20 cellular contexts compared by ENCODE assay signal in the genomic region with DNA sequence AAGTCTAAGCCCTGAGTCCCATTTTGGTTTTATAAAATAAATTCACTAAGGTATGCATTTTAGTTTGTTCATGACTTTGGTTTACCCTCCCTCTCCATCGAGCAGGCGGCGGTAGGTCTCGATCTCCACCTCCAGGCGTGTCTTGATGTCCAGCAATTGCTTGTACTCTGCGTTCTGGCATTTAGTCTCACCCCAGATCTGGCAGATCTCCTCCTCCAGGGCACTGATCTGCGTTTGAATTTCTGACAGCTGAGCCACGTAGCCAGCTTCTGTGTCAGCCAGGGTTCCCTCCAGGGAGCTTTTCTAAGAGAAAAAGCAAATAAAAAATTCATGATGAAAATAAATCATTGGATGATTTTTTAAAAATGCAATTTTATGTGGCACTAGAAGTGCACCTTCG. TPM values are rescaled to one million over a fixed set of nuclear protein-coding genes. Genes with fewer than 3 reads are reported as not detected.
"Had no signal": no experiment of that assay in that cellular context is flagged by ENCODE, and none has a peak within 500 bp of the region (broad histone marks: within the 10 kb centered on the region; RNA-seq: fewer than 3 reads in every experiment).

No MANE protein-coding gene starts in this region.

- H3K4me3 ChIP-seq: adrenal gland, dorsolateral prefrontal cortex, neural progenitor cell, pancreas, smooth muscle cell had no signal

- H3K4me3 Mint-ChIP-seq: activated CD4-positive, alpha-beta T cell treated with anti-CD3 and anti-CD28 coated beads, Interleukin-2, amount 10 ng/mL, durations not matched to agents 7 days and 5 days; activated naive CD4-positive, alpha-beta T cell treated with anti-CD3 and anti-CD28 coated beads, Interleukin-2, amount 10 ng/mL, durations not matched to agents 7 days and 5 days; memory B cell; neural progenitor cell; stimulated activated memory B cell treated with anti-CD40 and anti-IgM and Interleukin-4, amounts not matched to agents 10 μg/mL and 1 μg/mL and 100 μg/mL, for 72 hours; T-helper 17 cell; WTC11 had no signal

- H3K36me3 Mint-ChIP-seq: activated naive CD4-positive, alpha-beta T cell treated with anti-CD3 and anti-CD28 coated beads, Interleukin-2, amount 10 ng/mL, durations not matched to agents 7 days and 5 days; memory B cell; neural progenitor cell; stimulated activated memory B cell treated with anti-CD40 and anti-IgM and Interleukin-4, amounts not matched to agents 10 μg/mL and 1 μg/mL and 100 μg/mL, for 72 hours; WTC11 had no signal

- H3K27me3 ChIP-seq: neural progenitor cell had no signal

- DNase-seq: activated CD4-positive, alpha-beta T cell treated with anti-CD3 and anti-CD28 coated beads, Interleukin-2, amount 10 ng/mL, durations not matched to agents 7 days and 5 days; activated naive CD4-positive, alpha-beta T cell treated with anti-CD3 and anti-CD28 coated beads, Interleukin-2, amount 10 ng/mL, durations not matched to agents 7 days and 5 days; activated T-cell treated with anti-CD3 and anti-CD28 coated beads for 4 hours; adrenal gland; pancreas; T-helper 17 cell had no signal

- H3K27ac ChIP-seq: dorsolateral prefrontal cortex, neural progenitor cell, pancreas had no signal

- H3K9me3 ChIP-seq: adrenal gland, pancreas had no signal

- H3K27ac Mint-ChIP-seq: activated CD4-positive, alpha-beta T cell treated with anti-CD3 and anti-CD28 coated beads, Interleukin-2, amount 10 ng/mL, durations not matched to agents 7 days and 5 days; activated naive CD4-positive, alpha-beta T cell treated with anti-CD3 and anti-CD28 coated beads, Interleukin-2, amount 10 ng/mL, durations not matched to agents 7 days and 5 days; activated T-helper 2 cell treated with anti-CD3 and anti-CD28 coated beads, Interferon-gamma antibody, Interleukin-2, Interleukin-4, amounts not matched to agents 10 μg/mL and 5 μg/mL and 100 μg/mL, durations not matched to agents 14 hours and 24 hours and 36 hours; memory B cell; stimulated activated memory B cell treated with anti-CD40 and anti-IgM and Interleukin-4, amounts not matched to agents 10 μg/mL and 1 μg/mL and 100 μg/mL, for 72 hours had no signal

- H3K9ac ChIP-seq: neural progenitor cell had no signal

- ATAC-seq: esophagus mucosa; stimulated activated memory B cell treated with anti-CD40 and anti-IgM and Interleukin-4, amounts not matched to agents 10 μg/mL and 1 μg/mL and 100 μg/mL, for 72 hours; T-helper 17 cell; WTC11 had no signal

- H3K9me3 Mint-ChIP-seq: activated CD4-positive, alpha-beta T cell treated with anti-CD3 and anti-CD28 coated beads, Interleukin-2, amount 10 ng/mL, durations not matched to agents 7 days and 5 days; activated naive CD4-positive, alpha-beta T cell treated with anti-CD3 and anti-CD28 coated beads, Interleukin-2, amount 10 ng/mL, durations not matched to agents 7 days and 5 days; activated T-helper 2 cell treated with anti-CD3 and anti-CD28 coated beads, Interferon-gamma antibody, Interleukin-2, Interleukin-4, amounts not matched to agents 10 μg/mL and 5 μg/mL and 100 μg/mL, durations not matched to agents 14 hours and 24 hours and 36 hours; memory B cell; neural progenitor cell; stimulated activated memory B cell treated with anti-CD40 and anti-IgM and Interleukin-4, amounts not matched to agents 10 μg/mL and 1 μg/mL and 100 μg/mL, for 72 hours; WTC11 had no signal

- H3K4me2 ChIP-seq: neural progenitor cell, smooth muscle cell had no signal

- H3K4me1 Mint-ChIP-seq: activated CD4-positive, alpha-beta T cell treated with anti-CD3 and anti-CD28 coated beads, Interleukin-2, amount 10 ng/mL, durations not matched to agents 7 days and 5 days; activated naive CD4-positive, alpha-beta T cell treated with anti-CD3 and anti-CD28 coated beads, Interleukin-2, amount 10 ng/mL, durations not matched to agents 7 days and 5 days; memory B cell; neural progenitor cell; stimulated activated memory B cell treated with anti-CD40 and anti-IgM and Interleukin-4, amounts not matched to agents 10 μg/mL and 1 μg/mL and 100 μg/mL, for 72 hours had no signal

- H3K36me3 ChIP-seq: adrenal gland, neural progenitor cell, pancreas had no signal

- H3K4me1 ChIP-seq: adrenal gland had no signal

- FAIRE-seq: endometrium, islet of Langerhans, pancreas had no signal

RNA-seq across cellular contexts. Expression of a gene that starts 4.2 kb away (rescaled TPM):
- total RNA-seq: activated CD4-positive, alpha-beta T cell treated with anti-CD3 and anti-CD28 coated beads, Interleukin-2, amount 10 ng/mL, durations not matched to agents 7 days and 5 days; activated CD8-positive, alpha-beta memory T cell treated with anti-CD3 and anti-CD28 coated beads for 36 hours; activated T-helper 2 cell treated with anti-CD3 and anti-CD28 coated beads, Interferon-gamma antibody, Interleukin-2, Interleukin-4, amounts not matched to agents 10 μg/mL and 5 μg/mL and 100 μg/mL, durations not matched to agents 14 hours and 24 hours and 36 hours; adrenal gland; dorsolateral prefrontal cortex; fibroblast of villous mesenchyme; pancreas; renal cortical epithelial cell; smooth muscle cell; T-helper 17 cell; WTC11 had no signal
- polyA plus RNA-seq: smooth muscle cell had no signal

RNA-seq across cellular contexts. Expression of a gene that starts 34.4 kb away (rescaled TPM):
- total RNA-seq: activated CD4-positive, alpha-beta T cell treated with anti-CD3 and anti-CD28 coated beads, Interleukin-2, amount 10 ng/mL, durations not matched to agents 7 days and 5 days; activated CD8-positive, alpha-beta memory T cell treated with anti-CD3 and anti-CD28 coated beads for 36 hours; fibroblast of villous mesenchyme; smooth muscle cell; T-helper 17 cell had no signal
- polyA plus RNA-seq: smooth muscle cell had no signal

RNA-seq across cellular contexts. Expression of a gene that starts 55.8 kb away (rescaled TPM):
- total RNA-seq: activated CD4-positive, alpha-beta T cell treated with anti-CD3 and anti-CD28 coated beads, Interleukin-2, amount 10 ng/mL, durations not matched to agents 7 days and 5 days; activated CD8-positive, alpha-beta memory T cell treated with anti-CD3 and anti-CD28 coated beads for 36 hours; activated T-helper 2 cell treated with anti-CD3 and anti-CD28 coated beads, Interferon-gamma antibody, Interleukin-2, Interleukin-4, amounts not matched to agents 10 μg/mL and 5 μg/mL and 100 μg/mL, durations not matched to agents 14 hours and 24 hours and 36 hours; adrenal gland; dorsolateral prefrontal cortex; esophagus mucosa; fibroblast of villous mesenchyme; pancreas; renal cortical epithelial cell; smooth muscle cell; T-helper 17 cell; ureter; WTC11 had no signal
- polyA plus RNA-seq: adrenal gland, pancreas, smooth muscle cell had no signal
